In genomic region chr6:32087574-32088486, GRCh38 we compare ENCODE assay signal across 8 cellular contexts. TPM values are rescaled to one million over a fixed set of nuclear protein-coding genes. Genes with fewer than 3 reads are reported as not detected.
DNase-seq lines count a peak whose midpoint lies in the region; ATAC-seq and TF ChIP-seq lines count a peak whose summit lies in the region.

No MANE protein-coding gene starts in this region.

- H3K27me3 ChIP-seq in ovary (no peaks in the 10 kb centered on the region), upper lobe of left lung (peaks cover 0 to 4% (median 1%) of the 10 kb centered on the region in 4 donors)

- TF ChIP-seq POLR2A in ovary (IDR thresholded peaks at IDR 0.05) (no peak), upper lobe of left lung (IDR thresholded peaks at IDR 0.05) (no peak)

- peak; percentile 82 for DNase-seq in OCI-LY7 (ENCODE audit: low spot score)
- DNase-seq in activated T-cell treated with anti-CD3 and anti-CD28 coated beads, Interleukin-2, amount 50 U/mL, for 48 hours: peak; percentile 81 to 86
- DNase-seq in fibroblast of pulmonary artery (ENCODE audit: low read depth): peak; percentile 90
- peak; percentile 96 to 97 (median 97) for DNase-seq in ovary
- peak; percentile 85 to 94 for DNase-seq in upper lobe of left lung
- no peak for DNase-seq in NCI-H1436 treated with DMSO at 0.1 percent for 48 hours (lab: John Stamatoyannopoulos, UW)

- no peaks in the 10 kb centered on the region for H4K20me1 ChIP-seq in OCI-LY7 (ENCODE audit: insufficient read depth, low read length)

- H3K27ac ChIP-seq in OCI-LY7 (ENCODE audit: low read depth, low read length, poor library complexity, severe bottlenecking) (no peak overlapping the region), ovary (peak overlapping the region; percentile 85 to 87), upper lobe of left lung (peak overlapping the region; percentile 73 to 89 (median 84))

- TF ChIP-seq EP300 in ovary (IDR thresholded peaks at IDR 0.05) (no peak), upper lobe of left lung (IDR thresholded peaks at IDR 0.05) (no peak)

- H3K79me2 ChIP-seq in OCI-LY7 (ENCODE audit: insufficient read depth, low read depth, low read length): no peaks in the 10 kb centered on the region

- H3K36me3 ChIP-seq in OCI-LY7 (ENCODE audit: insufficient read depth, low read length): no peaks in the 10 kb centered on the region
- H3K36me3 ChIP-seq in ovary: no peaks in the 10 kb centered on the region
- peaks cover 0 to 39% (median 2%) of the 10 kb centered on the region in 4 donors for H3K36me3 ChIP-seq in upper lobe of left lung

- H3K4me2 ChIP-seq in OCI-LY7 (ENCODE audit: low read length): no peak overlapping the region

- H3K4me1 ChIP-seq in OCI-LY7 (ENCODE audit: insufficient read depth, low read length, poor library complexity, severe bottlenecking) (no peaks in the 10 kb centered on the region), ovary (ENCODE audit: insufficient read depth) (peaks cover 25% of the 10 kb centered on the region), upper lobe of left lung (peaks cover 23 to 34% (median 28%) of the 10 kb centered on the region in 4 donors)

- peak; percentile 28 for ATAC-seq in GM19023 (IDR thresholded peaks at IDR 0.05; ENCODE audit: unreplicated experiment)
- peak; percentile 69 to 85 for ATAC-seq in upper lobe of left lung (ENCODE audit: low FRiP score in 2 of 2)
- no peak for ATAC-seq in GM18867 (IDR thresholded peaks at IDR 0.05; ENCODE audit: unreplicated experiment)

- H3K9me3 ChIP-seq in OCI-LY7 (ENCODE audit: low read length) (no peaks in the 10 kb centered on the region), ovary (no peaks in the 10 kb centered on the region), upper lobe of left lung (no peaks in the 10 kb centered on the region)

- no peaks in the 10 kb centered on the region for H3K9me2 ChIP-seq in OCI-LY7 (ENCODE audit: insufficient read depth, low read length)

- H3K4me3 ChIP-seq in OCI-LY7 (ENCODE audit: low read depth, low read length, poor library complexity, severe bottlenecking): no peak overlapping the region
- no peak overlapping the region for H3K4me3 ChIP-seq in fibroblast of pulmonary artery (replicated peaks; ENCODE audit: low read depth, low read length)
- peak overlapping the region; percentile 3 for H3K4me3 ChIP-seq in ovary
- peak overlapping the region in 3 of 4 donors; percentile 12 to 39 (median 33) for H3K4me3 ChIP-seq in upper lobe of left lung

- H2AFZ ChIP-seq in OCI-LY7 (ENCODE audit: low read length): peak overlapping the region; percentile 9; the same call in 1 of the 2 replicates

- 8 to 37% (median 10%) methylated on average over 13 to 50 of the region's 50 CpGs for WGBS in ovary, 3 donors
- WGBS in upper lobe of left lung, 2 donors: 15 to 60% methylated on average over 8 to 35 of the region's 50 CpGs

- no TSS peak for BruUV-seq in OCI-LY7 (replicated peaks; lab: Mats Ljungman, UMichigan)

- CTCF ChIA-PET in OCI-LY7 (lab: Charles Lee; ENCODE audit: unreplicated experiment): no interaction called here

- peak; percentile 57; the same call in 1 of the 2 replicates for TF ChIP-seq CTCF in OCI-LY7 (conservative IDR thresholded peaks at IDR 0.05; ENCODE audit: low read length)
- TF ChIP-seq CTCF in fibroblast of pulmonary artery (IDR thresholded peaks at IDR 0.05; ENCODE audit: low read length, missing control alignments): peak; percentile 48
- TF ChIP-seq CTCF in ovary (IDR thresholded peaks at IDR 0.05): peak; percentile 56 to 75 (median 64)
- TF ChIP-seq CTCF in upper lobe of left lung (IDR thresholded peaks at IDR 0.05): peak; percentile 51 to 82 (median 70)

- POLR2A ChIA-PET in OCI-LY7 (lab: Charles Lee): no interaction called here

- intact Hi-C loops in OCI-LY7 (cut with micrococcal nuclease; ENCODE audit: unreplicated experiment) (loop anchor here (2.0 kb wide), 1 partner anchor 67 kb away; the partner anchor contains the start of gene PPT2), ovary (cut with DNase I) (loop anchor here in 3 of 4 donors (1.0 to 10.0 kb wide), 4 partner anchors 27 to 67 kb away; partner anchors contain the start of genes PPT2 (in 2 of the 3) and PRRT1 (in 1 of the 3))

RNA-seq across cellular contexts. Expression of gene TNXB, which starts 21.3 kb away (rescaled TPM):
- 1.7 and 7.1 TPM in 2 replicates for total RNA-seq in OCI-LY7 (2014; rRNA removed; shearing (Covaris generic))
- total RNA-seq in OCI-LY7 (2022): 9.2 and 10.5 TPM in 2 replicates
- 100 to 1,000 TPM in 6 of 7 donors, 10 to 100 TPM in 1; 58.5 to 334 (median 205) TPM for total RNA-seq in ovary
- polyA plus RNA-seq in ovary: 100 to 1,000 TPM in 1 of 2 donors, 10 to 100 TPM in 1; 13.3 to 114 TPM
- 100 to 1,000 TPM in 4 of 6 donors, 10 to 100 TPM in 2; 58.1 to 206 (median 151) TPM for total RNA-seq in upper lobe of left lung

RNA-seq across cellular contexts. Expression of gene ATF6B, which starts 40.2 kb away (rescaled TPM):
- 44.8 and 57.7 TPM in 2 replicates for total RNA-seq in OCI-LY7 (2014; rRNA removed; shearing (Covaris generic))
- total RNA-seq in OCI-LY7 (2022) (122 and 125 TPM in 2 replicates), ovary (100 to 1,000 TPM in 1 of 7 donors, 10 to 100 TPM in 6; 27.8 to 100 (median 84.5) TPM), upper lobe of left lung (100 to 1,000 TPM in 3 of 6 donors, 10 to 100 TPM in 3; 35.3 to 230 (median 95.8) TPM)
- polyA plus RNA-seq in ovary: 10 to 100 TPM; 37.9 to 70.3 TPM

RNA-seq across cellular contexts. Expression of gene FKBPL, which starts 42.3 kb away (rescaled TPM):
- 10.1 and 11.6 TPM in 2 replicates for total RNA-seq in OCI-LY7 (2014; rRNA removed; shearing (Covaris generic))
- total RNA-seq in OCI-LY7 (2022) (8.2 and 8.4 TPM in 2 replicates), ovary (1 to 10 TPM; 1.7 to 4.6 (median 4.1) TPM), upper lobe of left lung (1 to 10 TPM in 5 of 6 donors, not detected in 1; 1.4 to 5.6 (median 4.6) TPM)
- polyA plus RNA-seq in ovary: 1 to 10 TPM; 4.2 to 5.5 TPM

RNA-seq across cellular contexts. Expression of gene CYP21A2, which starts 49.6 kb away (rescaled TPM):
- total RNA-seq in OCI-LY7 (2014; rRNA removed; shearing (Covaris generic)): not detected in 2 replicates
- not detected in 2 replicates for total RNA-seq in OCI-LY7 (2022)
- 10 to 100 TPM in 1 of 7 donors, 1 to 10 TPM in 6; 2.4 to 21.7 (median 8.8) TPM for total RNA-seq in ovary
- 1 to 10 TPM; 1.9 to 4.8 TPM for polyA plus RNA-seq in ovary
- 1 to 10 TPM in 5 of 6 donors, under 1 TPM in 1; 0.30 to 2.3 (median 1.2) TPM for total RNA-seq in upper lobe of left lung

Comparison
In these comparisons a context has a peak if more than half of its experiments do, and no peak if none do; other contexts are left out.
1. H3K4me3 ChIP-seq: peak in ovary (single experiment) and upper lobe of left lung (3 of 4); none in OCI-LY7 (single experiment) and fibroblast of pulmonary artery (single experiment).
2. RNA of gene TNXB, which starts 21.3 kb away (total RNA-seq): 58.5 to 334 TPM in ovary and 58.1 to 206 TPM in upper lobe of left lung; 1.7 to 10.5 TPM in OCI-LY7; every median in the first group is over 4 times any median in the second.
3. Peak in every context shown above with its lines, with median percentiles within 50 percentile points of each other: CTCF ChIP-seq.